Comparison of ENCODE assay signal across 8 cellular contexts in genomic region chr6:36874016-36874442, GRCh38. TPM values are rescaled to one million over a fixed set of nuclear protein-coding genes. Genes with fewer than 3 reads are reported as not detected.
DNase-seq lines count a peak whose midpoint lies in the region; ATAC-seq and TF ChIP-seq lines count a peak whose summit lies in the region.

No MANE protein-coding gene starts in this region.

- no peak overlapping the region for H2BK20ac ChIP-seq in H9 (ENCODE audit: low read depth, low read length, poor library complexity, severe bottlenecking)

- peaks cover 10 to 32% (median 27%) of the 10 kb centered on the region in 3 experiments; a peak in 6 of 7 replicates for H3K36me3 Mint-ChIP-seq in H9 (ENCODE audit: insufficient read depth in 1 of 3, low read depth in 3 of 3)

- H3K36me3 ChIP-seq in kidney epithelial cell (ENCODE audit: control insufficient read depth, insufficient read depth, low read length) (no peaks in the 10 kb centered on the region), testis (ENCODE audit: low read depth, missing control alignments) (no peaks in the 10 kb centered on the region)

- no peak overlapping the region for H3K27ac ChIP-seq in H9 (ENCODE audit: insufficient read length, low read depth, low read length)
- peak overlapping the region; percentile 79 to 83 for H3K27ac ChIP-seq in testis

- H3K4ac ChIP-seq in H9 (ENCODE audit: low read depth, low read length), result no peak overlapping the region

- H3T11ph ChIP-seq in H9 (ENCODE audit: low read length), result no peak overlapping the region

- peak overlapping the region; percentile 78 to 100 (median 99); a peak in 6 of 7 replicates for H3K27ac Mint-ChIP-seq in H9

- H2BK120ac ChIP-seq in H9 (ENCODE audit: low read depth, low read length, poor library complexity, severe bottlenecking), result no peak overlapping the region

- H3K27me3 Mint-ChIP-seq in H9 (ENCODE audit: low read depth), result peaks cover 11% of the 10 kb centered on the region

- ATAC-seq in HG02678 (IDR thresholded peaks at IDR 0.05; ENCODE audit: unreplicated experiment), result no peak
- no peak for ATAC-seq in GM19452 (IDR thresholded peaks at IDR 0.05; ENCODE audit: unreplicated experiment)
- no peak for ATAC-seq in GM21576 (IDR thresholded peaks at IDR 0.05; ENCODE audit: unreplicated experiment)

- no CpG with 5 or more reads among the region's 9 CpGs for WGBS in H9 (ENCODE audit: extremely low coverage, insufficient read length, low lambda C conversion rate)
- WGBS in testis, 2 donors, result 1 to 6% methylated on average over 9 of the region's 9 CpGs

- no peaks in the 10 kb centered on the region for H3K4me1 ChIP-seq in H9 (ENCODE audit: insufficient read depth, low read length)
- peaks cover 12% of the 10 kb centered on the region for H3K4me1 ChIP-seq in testis

- no peaks in the 10 kb centered on the region for H3K9me3 Mint-ChIP-seq in H9

- no peak overlapping the region for H4K8ac ChIP-seq in H9 (replicated peaks; ENCODE audit: insufficient read length, low read depth, low read length)

- H3K9me3 ChIP-seq in H9 (ENCODE audit: control insufficient read depth, low read depth, low read length) (no peaks in the 10 kb centered on the region), testis (no peaks in the 10 kb centered on the region)

- H2AK5ac ChIP-seq in H9 (ENCODE audit: insufficient read length, low read length), result no peak overlapping the region

- peaks cover 6 to 16% of the 10 kb centered on the region in 2 experiments for H3K4me1 Mint-ChIP-seq in H9

- no peak overlapping the region for H2AFZ ChIP-seq in H9 (ENCODE audit: low read length)

- H4K5ac ChIP-seq in H9 (ENCODE audit: insufficient read length, low read depth, low read length), result no peak overlapping the region

- H2BK15ac ChIP-seq in H9 (ENCODE audit: low read depth, low read length), result no peak overlapping the region

- H3K14ac ChIP-seq in H9 (ENCODE audit: insufficient read depth, low read length), result 0 out of 2 replicates have a peak overlapping the region, but pooled peaks have one; percentile 92

- DNase-seq in ACHN, result peak; percentile 13
- no peak for DNase-seq in H9
- no peak for DNase-seq in astrocyte of the cerebellum (ENCODE audit: low read depth)
- no peak for DNase-seq in kidney epithelial cell (ENCODE audit: low read depth)
- no peak for DNase-seq in testis

- H3K27me3 ChIP-seq in H9 (ENCODE audit: insufficient read depth, low read length), result no peaks in the 10 kb centered on the region
- H3K27me3 ChIP-seq in kidney epithelial cell (ENCODE audit: control insufficient read depth, insufficient read depth, low read length), result no peaks in the 10 kb centered on the region
- H3K27me3 ChIP-seq in testis, result no peaks in the 10 kb centered on the region

- TF ChIP-seq POLR2A in testis (IDR thresholded peaks at IDR 0.05), result no peak

- in situ Hi-C loops in ACHN (cut with HindIII; ENCODE audit: low pct_ligation_motif_present, low pct_unique_long_range_greater_than_20kb, low sequenced_read_pairs) (no loop called here), astrocyte of the cerebellum (cut with HindIII; ENCODE audit: low sequenced_read_pairs) (no loop called here)

- no peak overlapping the region for H3K23ac ChIP-seq in H9 (ENCODE audit: insufficient read length, low read depth, low read length)

- H3K9ac ChIP-seq in H9 (ENCODE audit: extremely low read depth, insufficient read length, low read length), result peak overlapping the region; percentile 93

- H3K23me2 ChIP-seq in H9 (ENCODE audit: insufficient read length, low read depth, low read length, poor library complexity, severe bottlenecking), result peaks cover 3% of the 10 kb centered on the region

- TF ChIP-seq CTCF in H9 (conservative IDR thresholded peaks at IDR 0.05) (no peak), astrocyte of the cerebellum (IDR thresholded peaks at IDR 0.05; ENCODE audit: low read depth, low read length, missing control alignments) (no peak), kidney epithelial cell (IDR thresholded peaks at IDR 0.05; ENCODE audit: insufficient read depth, low read length, poor library complexity, severe bottlenecking) (no peak), testis (IDR thresholded peaks at IDR 0.05) (no peak)

- H3K56ac ChIP-seq in H9 (ENCODE audit: insufficient read length, low read depth, low read length), result no peak overlapping the region

- no peaks in the 10 kb centered on the region for H3K79me1 ChIP-seq in H9 (ENCODE audit: insufficient read depth, low read depth, low read length, poor library complexity, severe bottlenecking)

- H4K20me1 ChIP-seq in H9 (ENCODE audit: control insufficient read depth, insufficient read depth, insufficient read length), result no peaks in the 10 kb centered on the region

- H3K4me3 ChIP-seq in astrocyte of the cerebellum (ENCODE audit: low read depth, low read length) (peak overlapping the region; percentile 80), kidney epithelial cell (ENCODE audit: low read depth, low read length) (peak overlapping the region; percentile 55), testis (peak overlapping the region; percentile 76 to 87)

- H2BK5ac ChIP-seq in H9 (ENCODE audit: insufficient read length, low read length), result no peak overlapping the region

- H4K91ac ChIP-seq in H9 (ENCODE audit: insufficient read length, low read depth, low read length), result no peak overlapping the region

- intact Hi-C loops in testis (cut with DNase I; ENCODE audit: low total_unique reads), result no loop called here

- no peak overlapping the region for H3K18ac ChIP-seq in H9 (ENCODE audit: insufficient read length, low read depth, low read length)

- peak overlapping the region; percentile 81 for H3K4me2 ChIP-seq in H9 (ENCODE audit: insufficient read depth, insufficient read length, low read length)

- H2BK12ac ChIP-seq in H9 (ENCODE audit: insufficient read length, low read depth, low read length), result no peak overlapping the region

- H3K4me3 Mint-ChIP-seq in H9, result peak overlapping the region; percentile 99

- H3K79me2 ChIP-seq in H9 (ENCODE audit: insufficient read depth, low read length), result peaks cover 8% of the 10 kb centered on the region; the same call in 1 of the 2 replicates

RNA-seq across cellular contexts. Expression of gene PPIL1, which starts 0.6 kb away (rescaled TPM):
- total RNA-seq in H9 (2021) (87.8 and 88.3 TPM in 2 replicates), kidney epithelial cell (49.5 and 52.4 TPM in 2 replicates), testis (10 to 100 TPM; 35.0 to 39.4 TPM)
- polyA plus RNA-seq in testis (ENCODE audit: insufficient read depth, low read depth, low replicate concordance), result 41.2 TPM

RNA-seq across cellular contexts. Expression of gene C6orf89, which starts 11.7 kb away (rescaled TPM):
- 11.8 and 12.7 TPM in 2 replicates for total RNA-seq in H9 (2021)
- total RNA-seq in kidney epithelial cell, result 31.4 and 42.5 TPM in 2 replicates
- 10 to 100 TPM; 78.9 to 80.3 TPM for total RNA-seq in testis
- polyA plus RNA-seq in testis (ENCODE audit: insufficient read depth, low read depth, low replicate concordance), result 93.6 TPM

RNA-seq across cellular contexts. Expression of gene CPNE5, which starts 34.8 kb away (rescaled TPM):
- 0.29 and 0.52 TPM in 2 replicates for total RNA-seq in H9 (2021)
- 0.13 and 1.4 TPM in 2 replicates for total RNA-seq in kidney epithelial cell
- 100 to 1,000 TPM in 1 of 2 donors, 10 to 100 TPM in 1; 97.8 to 137 TPM for total RNA-seq in testis
- 44.2 TPM for polyA plus RNA-seq in testis (ENCODE audit: insufficient read depth, low read depth, low replicate concordance)

Comparison
In these comparisons a context has a peak if more than half of its experiments do, and no peak if none do; other contexts are left out.
1. RNA of gene CPNE5, which starts 34.8 kb away (total RNA-seq): 97.8 to 137 TPM in testis; 0.29 to 0.52 TPM in H9 and 0.13 to 1.4 TPM in kidney epithelial cell; every median in the first group is over 10 times any median in the second.
2. Peak in every context shown above with its lines, with median percentiles within 50 percentile points of each other: H3K4me3 ChIP-seq.